Comparison of ENCODE assay signal across 8 cellular contexts in the genomic region with DNA sequence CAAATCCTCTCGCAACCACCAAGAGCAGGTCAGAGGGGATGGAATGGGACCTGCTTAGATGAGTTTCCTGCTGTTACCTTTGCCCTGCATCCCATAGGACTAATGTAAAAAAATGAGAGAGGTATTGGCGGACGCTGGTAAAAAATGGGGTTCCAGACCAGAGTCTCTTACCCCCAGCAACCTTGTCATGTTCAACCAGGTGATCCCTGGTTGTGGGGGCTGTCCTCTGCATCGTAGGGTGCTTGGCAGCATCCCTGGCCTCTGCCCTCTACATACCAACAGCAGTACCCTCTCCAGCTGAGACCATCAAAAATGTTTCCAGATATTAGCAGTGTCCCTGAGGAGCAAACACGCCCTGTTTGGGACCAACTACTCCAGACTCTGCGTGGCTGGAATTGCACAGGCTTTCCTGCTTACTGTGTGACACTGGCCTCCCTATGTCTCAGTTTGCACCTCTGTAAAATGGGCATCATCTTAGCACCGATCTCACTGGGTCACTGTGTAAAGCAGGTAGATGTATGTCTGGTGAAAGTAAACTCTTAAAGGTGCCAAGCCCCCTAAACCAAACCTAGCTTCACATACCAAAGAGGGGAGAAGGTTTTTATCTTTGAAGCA. TPM values are rescaled to one million over a fixed set of nuclear protein-coding genes. Genes with fewer than 3 reads are reported as not detected.
DNase-seq lines count a peak whose midpoint lies in the region; ATAC-seq and TF ChIP-seq lines count a peak whose summit lies in the region.

No MANE protein-coding gene starts in this region.

- CTCF ChIA-PET in mammary epithelial cell (lab: Charles Lee; ENCODE audit: low non-redundant PET) = no interaction called here

- WGBS in mammary epithelial cell (ENCODE audit: low coverage, missing lambda C conversion rate) = 66% methylated on average over 7 of the region's 7 CpGs

- H3K27ac Mint-ChIP-seq in HFFc6 = peak overlapping the region; percentile 7; the same call in 1 of the 2 replicates
- H3K27ac Mint-ChIP-seq in natural killer cell = peak overlapping the region; percentile 100
- H3K27ac Mint-ChIP-seq in endothelial cell (ENCODE audit: unreplicated experiment) = no peak overlapping the region

- no peak overlapping the region for H3K9ac ChIP-seq in mammary epithelial cell (ENCODE audit: insufficient read depth, low read length)

- H3K4me2 ChIP-seq in mammary epithelial cell (ENCODE audit: insufficient read depth, low read depth, low read length) = peak overlapping the region; percentile 86

- no peaks in the 10 kb centered on the region for H4K20me1 ChIP-seq in mammary epithelial cell (ENCODE audit: insufficient read depth, low read length)

- TF ChIP-seq CTCF in AG09309 (IDR thresholded peaks at IDR 0.05; ENCODE audit: control insufficient read depth, insufficient read depth, low read depth, low read length, missing control alignments) = no peak
- no peak for TF ChIP-seq CTCF in HFFc6 (IDR thresholded peaks at IDR 0.05)
- no peak for TF ChIP-seq CTCF in mammary epithelial cell (conservative IDR thresholded peaks at IDR 0.05 in 1 of 2, IDR thresholded peaks at IDR 0.05 in 1 of 2; ENCODE audit: extremely low read depth in 1 of 2, insufficient read depth in 1 of 2, low read depth in 1 of 2, low read length in 2 of 2)
- TF ChIP-seq CTCF in natural killer cell (IDR thresholded peaks at IDR 0.05) = no peak
- TF ChIP-seq CTCF in endothelial cell (IDR thresholded peaks at IDR 0.05; ENCODE audit: unreplicated experiment) = no peak

- no peak overlapping the region for H3K27ac ChIP-seq in mammary epithelial cell (ENCODE audit: insufficient read depth, low read depth, low read length)

- H3K36me3 Mint-ChIP-seq in HFFc6 (ENCODE audit: low read depth) (peaks cover 6% of the 10 kb centered on the region), natural killer cell (peaks cover 16% of the 10 kb centered on the region), endothelial cell (ENCODE audit: low read depth, unreplicated experiment) (no peaks in the 10 kb centered on the region)

- peaks cover 8% of the 10 kb centered on the region; the same call in 1 of the 2 replicates for H3K9me3 Mint-ChIP-seq in HFFc6
- H3K9me3 Mint-ChIP-seq in natural killer cell = no peaks in the 10 kb centered on the region
- no peaks in the 10 kb centered on the region for H3K9me3 Mint-ChIP-seq in endothelial cell (ENCODE audit: unreplicated experiment)

- peak overlapping the region; percentile 86 for H3K4me3 ChIP-seq in AG09309 (ENCODE audit: control insufficient read depth, low read depth, low read length)
- H3K4me3 ChIP-seq in mammary epithelial cell (replicated peaks in 1 of 3; ENCODE audit: insufficient read depth in 1 of 3, low read depth in 2 of 3, low read length in 3 of 3) = no peak overlapping the region

- in situ Hi-C loops in mammary epithelial cell (cut with MboI; ENCODE audit: low sequenced_read_pairs in 2 of 2) = loop anchor here in 1 of 2 donors (25.0 kb wide), 2 partner anchors 188 to 263 kb away; no protein-coding TSS in a partner anchor

- peaks cover 25% of the 10 kb centered on the region for H3K4me1 ChIP-seq in mammary epithelial cell (ENCODE audit: insufficient read depth, low read length)

- peak overlapping the region; percentile 96 for H2AFZ ChIP-seq in mammary epithelial cell (ENCODE audit: low read depth, low read length)

- H3K27me3 ChIP-seq in mammary epithelial cell (ENCODE audit: insufficient read depth, low read length) = no peaks in the 10 kb centered on the region

- H3K9me3 ChIP-seq in mammary epithelial cell (replicated peaks; ENCODE audit: insufficient read depth, low read length) = peaks cover 3% of the 10 kb centered on the region

- dilution Hi-C loops in mammary epithelial cell (cut with HindIII; ENCODE audit: low sequenced_read_pairs) = no loop called here

- H3K27me3 Mint-ChIP-seq in HFFc6 (ENCODE audit: insufficient read depth) (no peaks in the 10 kb centered on the region; the same call in 1 of the 2 replicates), natural killer cell (ENCODE audit: low read depth in 2 of 2) (no peaks in the 10 kb centered on the region), endothelial cell (ENCODE audit: unreplicated experiment) (no peaks in the 10 kb centered on the region)

- H3K4me3 Mint-ChIP-seq in HFFc6 (peak overlapping the region; percentile 95; the same call in 1 of the 2 replicates), natural killer cell (peak overlapping the region; percentile 100), endothelial cell (ENCODE audit: unreplicated experiment) (no peak overlapping the region)

- no peaks in the 10 kb centered on the region for H3K36me3 ChIP-seq in mammary epithelial cell (ENCODE audit: insufficient read depth, low read length)

- intact Hi-C loops in mammary epithelial cell (cut with micrococcal nuclease) (no loop called here), natural killer cell (cut with micrococcal nuclease) (loop anchor here (5.0 kb wide), 2 partner anchors 48 to 513 kb away; a partner anchor contains a TSS)

- DNase-seq in AG09309 (ENCODE audit: low read depth) (no peak), HFFc6 (no peak), mammary epithelial cell (no peak), natural killer cell (no peak), NCI-H1092 treated with DMSO at 0.1 percent for 48 hours (lab: John Stamatoyannopoulos, UW) (no peak), endothelial cell (ENCODE audit: low spot score) (no peak), SHP77 treated with DMSO at 0.1 percent for 48 hours (lab: John Stamatoyannopoulos, UW) (no peak)
- DNase-seq in stimulated activated CD4-positive, alpha-beta T cell treated with anti-CD3 and anti-CD28 coated beads, Interleukin-4, amount 100 ng/mL, for 24 hours = no peak

- H3K4me1 Mint-ChIP-seq in HFFc6 (ENCODE audit: low read depth) = peaks cover 37% of the 10 kb centered on the region
- H3K4me1 Mint-ChIP-seq in natural killer cell = peaks cover 55 to 59% of the 10 kb centered on the region in 2 donors
- peaks cover 5% of the 10 kb centered on the region for H3K4me1 Mint-ChIP-seq in endothelial cell (ENCODE audit: unreplicated experiment)

- ATAC-seq in natural killer cell = no peak

- H3K79me2 ChIP-seq in mammary epithelial cell (ENCODE audit: insufficient read depth, low read length) = peaks cover 17% of the 10 kb centered on the region

- BruUV-seq in mammary epithelial cell (replicated peaks; lab: Mats Ljungman, UMichigan) = no TSS peak

RNA-seq across cellular contexts. Expression of a gene that starts 1.5 kb away (rescaled TPM):
- total RNA-seq in HFFc6 (2021; fragmentation: NEBNext Ultra II Directional; extraction: Animal tissue kit (Norgen Biotek cat#: 25700)) = 1 to 10 TPM; 1.4 to 3.6 (median 3.4) TPM
- total RNA-seq in mammary epithelial cell (10 to 100 TPM; 10.6 to 21.5 TPM), natural killer cell (100 to 1,000 TPM; 116 to 138 (median 122) TPM), endothelial cell (ENCODE audit: unreplicated experiment) (0.23 TPM)
- polyA plus RNA-seq in mammary epithelial cell = 3.0 TPM
- polyA minus RNA-seq in mammary epithelial cell = 9.0 TPM

RNA-seq across cellular contexts. Expression of a gene that starts 32.6 kb away (rescaled TPM):
- not detected for total RNA-seq in HFFc6 (2021; fragmentation: NEBNext Ultra II Directional; extraction: Animal tissue kit (Norgen Biotek cat#: 25700))
- total RNA-seq in mammary epithelial cell (not detected), natural killer cell (not detected), endothelial cell (ENCODE audit: unreplicated experiment) (not detected)
- not detected for polyA plus RNA-seq in mammary epithelial cell
- not detected for polyA minus RNA-seq in mammary epithelial cell

Comparison
In these comparisons a context has a peak if more than half of its experiments do, and no peak if none do; other contexts are left out.
1. RNA of a gene that starts 1.5 kb away (total RNA-seq): 116 to 138 TPM in natural killer cell; 10.6 to 21.5 TPM in mammary epithelial cell, 1.4 to 3.6 TPM in HFFc6 and 0.23 TPM in endothelial cell (single experiment); every median in the first group is over 4 times any median in the second.